In the genomic region with DNA sequence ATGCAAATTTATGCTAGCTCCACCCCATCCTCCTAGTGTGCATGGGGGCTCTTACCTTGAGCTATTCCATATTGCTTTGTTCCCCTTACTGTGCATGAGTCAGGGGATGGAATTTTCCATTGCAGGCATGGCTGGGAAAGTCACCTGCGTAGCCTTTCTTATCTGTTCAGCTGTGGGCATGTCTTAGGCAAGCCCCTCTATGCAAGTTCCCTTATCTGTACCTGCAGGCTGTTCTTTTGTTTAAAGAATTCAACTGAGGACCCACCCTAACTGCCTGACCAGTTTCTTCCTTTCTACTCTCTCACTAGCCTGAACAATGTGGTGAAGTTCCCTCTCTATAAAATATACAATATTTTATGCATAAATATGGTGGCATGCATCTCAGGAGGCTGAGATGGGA, we compare ENCODE assay signal across 22 cellular contexts.
"Had no signal": no experiment of that assay in that cellular context is flagged by ENCODE, and none has a peak within 500 bp of the region (broad histone marks: within the 10 kb centered on the region; RNA-seq: fewer than 3 reads in every experiment).

No MANE protein-coding gene starts in this region.

- H3K36me3 ChIP-seq: esophagus muscularis mucosa, heart left ventricle, left lung, thoracic aorta, upper lobe of left lung, vagina had no signal

- H3K27ac ChIP-seq: esophagus muscularis mucosa, foreskin keratinocyte, heart left ventricle, left lung, skin epidermis, thoracic aorta, upper lobe of left lung, vagina had no signal

- H3K4me3 ChIP-seq: esophagus muscularis mucosa, heart left ventricle, left lung, lung, skin epidermis, thoracic aorta, upper lobe of left lung, vagina had no signal

- H3K4me1 ChIP-seq: esophagus muscularis mucosa, foreskin keratinocyte, heart left ventricle, left lung, upper lobe of left lung, vagina had no signal

- DNase-seq: activated CD4-positive, alpha-beta memory T cell treated with anti-CD3 and anti-CD28 coated beads, Interleukin-2, amount 10 ng/mL, durations not matched to agents 7 days and 5 days; activated CD4-positive, alpha-beta T cell treated with anti-CD3 and anti-CD28 coated beads for 1 hour; activated CD4-positive, alpha-beta T cell treated with anti-CD3 and anti-CD28 coated beads, Interleukin-2, amount 10 ng/mL, durations not matched to agents 7 days and 5 days; activated gamma-delta T cell treated with Interleukin-2 at 50 U/mL for 16 hours; activated naive CD8-positive, alpha-beta T cell treated with anti-CD3 and anti-CD28 coated beads, Interleukin-2, amount 50 U/mL, for 24 hours; activated T-cell treated with anti-CD3 and anti-CD28 coated beads, Interleukin-2, amount 50 U/mL, for 4 hours; amygdala; central memory CD4-positive, alpha-beta T cell; heart left ventricle; left lung; stimulated activated CD4-positive, alpha-beta T cell treated with anti-CD3 and anti-CD28 coated beads, Interleukin-12 subunit alpha, Interleukin-12 subunit beta, amount 100 ng/mL, for 4 hours; stimulated activated CD4-positive, alpha-beta T cell treated with anti-CD3 and anti-CD28 coated beads, Interleukin-4, amount 100 ng/mL, for 1 hour; stimulated activated naive CD8-positive, alpha-beta T cell treated with anti-CD3 and anti-CD28 coated beads, Interleukin-15, Interleukin-2, amounts not matched to agents 100 U/mL and 50 U/mL, for 24 hours; upper lobe of left lung had no signal

- ATAC-seq: activated naive CD8-positive, alpha-beta T cell treated with anti-CD3 and anti-CD28 coated beads, Interleukin-2, amount 50 U/mL, for 24 hours; activated T-cell treated with anti-CD3 and anti-CD28 coated beads, Interleukin-2, amount 50 U/mL, for 4 hours; activated T-helper 17 cell treated with anti-CD3 and anti-CD28 coated beads, Interleukin-2, amount 50 U/mL, for 72 hours; foreskin keratinocyte; heart left ventricle; left lung; sciatic nerve; stimulated activated naive CD8-positive, alpha-beta T cell treated with anti-CD3 and anti-CD28 coated beads, Interleukin-15, Interleukin-2, amounts not matched to agents 100 U/mL and 50 U/mL, for 24 hours had no signal

- H3K27me3 ChIP-seq: esophagus muscularis mucosa, foreskin keratinocyte, heart left ventricle, left lung, upper lobe of left lung, vagina had no signal
